ENCODE assay signal across 20 cellular contexts in the genomic region with DNA sequence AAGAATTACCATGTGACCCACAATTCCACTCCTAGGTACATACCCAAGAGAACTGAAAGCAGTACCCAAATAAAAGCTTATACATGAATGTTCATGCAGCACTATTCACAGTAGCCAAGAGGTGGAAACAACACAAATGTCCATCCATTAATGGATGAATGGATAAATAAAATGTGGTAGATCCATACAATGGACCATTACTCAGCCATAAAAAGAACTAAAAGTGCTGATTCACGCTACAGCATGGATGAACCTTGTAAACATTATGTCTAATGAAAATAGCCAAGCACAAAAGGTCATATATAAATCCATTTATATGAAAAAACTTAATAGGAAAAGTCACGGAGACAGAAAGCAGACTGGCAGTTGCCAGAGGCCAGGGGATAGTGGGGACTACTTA. TPM values are rescaled to one million over a fixed set of nuclear protein-coding genes. Genes with fewer than 3 reads are reported as not detected.
DNase-seq lines count a peak whose midpoint lies in the region; ATAC-seq, FAIRE-seq and TF ChIP-seq lines count a peak whose summit lies in the region.
"Had no signal": no experiment of that assay in that cellular context is flagged by ENCODE, and none has a peak within 500 bp of the region (broad histone marks: within the 10 kb centered on the region; RNA-seq: fewer than 3 reads in every experiment).

No MANE protein-coding gene starts in this region.

- FAIRE-seq in endothelial cell of umbilical vein (lab: Jason Lieb, UNC): peak; percentile 8
- FAIRE-seq: GM12891 had no signal

- TF ChIP-seq CTCF in ascending aorta (IDR thresholded peaks at IDR 0.05) (no peak), endothelial cell of umbilical vein (IDR thresholded peaks at IDR 0.05; ENCODE audit: extremely low read depth in 1 of 2, insufficient read depth in 1 of 2, low read depth in 1 of 2, low read length in 2 of 2) (no peak), osteocyte (IDR thresholded peaks at IDR 0.05) (no peak), transverse colon (IDR thresholded peaks at IDR 0.05) (no peak)
- no peak for TF ChIP-seq CTCF in CD8-positive, alpha-beta T cell (IDR thresholded peaks at IDR 0.05)

- no peaks in the 10 kb centered on the region for H3K27me3 Mint-ChIP-seq in osteocyte (ENCODE audit: unreplicated experiment)
- no peaks in the 10 kb centered on the region for H3K27me3 Mint-ChIP-seq in CD8-positive, alpha-beta T cell (ENCODE audit: low read depth)
- H3K27me3 Mint-ChIP-seq: CD4-positive, alpha-beta memory T cell had no signal

- no peak overlapping the region for H2AFZ ChIP-seq in endothelial cell of umbilical vein (ENCODE audit: low read depth, low read length)

- H3K4me3 Mint-ChIP-seq in osteocyte (ENCODE audit: unreplicated experiment): no peak overlapping the region
- H3K4me3 Mint-ChIP-seq in CD8-positive, alpha-beta T cell: no peak overlapping the region
- H3K4me3 Mint-ChIP-seq: CD4-positive, alpha-beta memory T cell had no signal

- CTCF ChIA-PET in endothelial cell of umbilical vein (lab: Charles Lee): no interaction called here
- CTCF ChIA-PET in CD8-positive, alpha-beta T cell (lab: Charles Lee): no interaction called here

- H3K27me3 ChIP-seq in ascending aorta: no peaks in the 10 kb centered on the region
- no peaks in the 10 kb centered on the region for H3K27me3 ChIP-seq in endothelial cell of umbilical vein (ENCODE audit: control insufficient read depth in 2 of 2, insufficient read depth in 2 of 2, low read length in 2 of 2)
- H3K27me3 ChIP-seq in transverse colon: no peaks in the 10 kb centered on the region
- H3K27me3 ChIP-seq in CD8-positive, alpha-beta T cell (ENCODE audit: insufficient read depth, low read length): no peaks in the 10 kb centered on the region
- H3K27me3 ChIP-seq: BLaER1 had no signal

- H3K9me1 ChIP-seq in endothelial cell of umbilical vein (replicated peaks; ENCODE audit: control insufficient read depth, extremely low read depth, insufficient read depth, low read length): no peaks in the 10 kb centered on the region

- H3K4me3 ChIP-seq in ascending aorta (no peak overlapping the region), endothelial cell of umbilical vein (replicated peaks in 1 of 3; ENCODE audit: insufficient read depth in 1 of 3, low read depth in 1 of 3, low read length in 3 of 3) (no peak overlapping the region), transverse colon (no peak overlapping the region)
- no peak overlapping the region for H3K4me3 ChIP-seq in CD8-positive, alpha-beta T cell (ENCODE audit: low read depth, low read length)
- H3K4me3 ChIP-seq: BLaER1 had no signal

- in situ Hi-C loops in transverse colon (cut with MboI; ENCODE audit: low pct_ligation_motif_present in 1 of 4, low pct_unique_long_range_greater_than_20kb in 1 of 4, low sequenced_read_pairs in 3 of 4): loop anchor here in 1 of 4 donors (25.0 kb wide), 1 partner anchor 413 kb away; no protein-coding TSS in a partner anchor

- no peak for TF ChIP-seq EP300 in transverse colon (IDR thresholded peaks at IDR 0.05; ENCODE audit: low read depth)

- ATAC-seq in CD8-positive, alpha-beta T cell: no peak

- H4K20me1 ChIP-seq in endothelial cell of umbilical vein (replicated peaks; ENCODE audit: control insufficient read depth, extremely low read depth, insufficient read depth, low read length): no peaks in the 10 kb centered on the region
- H4K20me1 ChIP-seq: BLaER1 had no signal

- peak overlapping the region; percentile 25 for H3K27ac Mint-ChIP-seq in osteocyte (ENCODE audit: unreplicated experiment)
- H3K27ac Mint-ChIP-seq in CD8-positive, alpha-beta T cell: no peak overlapping the region

- no TSS peak for BruUV-seq in endothelial cell of umbilical vein (replicated peaks; lab: Mats Ljungman, UMichigan)

- intact Hi-C loops in ascending aorta (cut with DNase I) (loop anchor here (5.0 kb wide), 1 partner anchor 52 kb away; no protein-coding TSS in a partner anchor), endothelial cell of umbilical vein (cut with micrococcal nuclease) (no loop called here), transverse colon (cut with DNase I; ENCODE audit: low total_unique reads) (no loop called here)
- intact Hi-C loops in CD8-positive, alpha-beta T cell (cut with DNase I, micrococcal nuclease): no loop called here

- TF ChIP-seq POLR2A in endothelial cell of umbilical vein (IDR thresholded peaks at IDR 0.05; ENCODE audit: low read depth, low read length) (no peak), transverse colon (IDR thresholded peaks at IDR 0.05) (no peak)

- no peaks in the 10 kb centered on the region for H3K9me3 Mint-ChIP-seq in osteocyte (ENCODE audit: unreplicated experiment)
- no peaks in the 10 kb centered on the region for H3K9me3 Mint-ChIP-seq in CD8-positive, alpha-beta T cell
- H3K9me3 Mint-ChIP-seq: CD4-positive, alpha-beta memory T cell had no signal

- no peaks in the 10 kb centered on the region for H3K36me3 Mint-ChIP-seq in osteocyte (ENCODE audit: unreplicated experiment)
- H3K36me3 Mint-ChIP-seq in CD8-positive, alpha-beta T cell: peaks cover 28% of the 10 kb centered on the region

- H3K4me1 Mint-ChIP-seq in osteocyte (ENCODE audit: unreplicated experiment): peaks cover 9% of the 10 kb centered on the region
- H3K4me1 Mint-ChIP-seq in CD8-positive, alpha-beta T cell (ENCODE audit: low read depth): no peaks in the 10 kb centered on the region

- no peak overlapping the region for H3K4me2 ChIP-seq in endothelial cell of umbilical vein (ENCODE audit: insufficient read depth, low read length)
- H3K4me2 ChIP-seq: BLaER1 had no signal

- WGBS in transverse colon (ENCODE audit: low coverage in 1 of 2), 2 donors: 95 to 96% methylated on average over 2 of the region's 2 CpGs

- POLR2A ChIA-PET in endothelial cell of umbilical vein (lab: Charles Lee): no interaction called here
- POLR2A ChIA-PET in CD8-positive, alpha-beta T cell (lab: Charles Lee): no interaction called here

- H3K79me2 ChIP-seq in endothelial cell of umbilical vein (ENCODE audit: control insufficient read depth, insufficient read depth, low read length): no peaks in the 10 kb centered on the region

- dilution Hi-C loops in endothelial cell of umbilical vein (cut with MboI; ENCODE audit: extremely low pct_ligation_motif_present, low sequenced_read_pairs): no loop called here

- no peak overlapping the region for H3K9ac ChIP-seq in endothelial cell of umbilical vein (replicated peaks; ENCODE audit: extremely low read depth, insufficient read depth, low read length)
- H3K9ac ChIP-seq: BLaER1 had no signal

- H3K9me3 ChIP-seq in ascending aorta (no peaks in the 10 kb centered on the region), endothelial cell of umbilical vein (replicated peaks; ENCODE audit: control insufficient read depth, insufficient read depth, low read length) (no peaks in the 10 kb centered on the region), transverse colon (no peaks in the 10 kb centered on the region)
- no peaks in the 10 kb centered on the region for H3K9me3 ChIP-seq in CD8-positive, alpha-beta T cell (ENCODE audit: low read length)
- H3K9me3 ChIP-seq: BLaER1 had no signal

- H3K4me1 ChIP-seq in ascending aorta (peaks cover 4 to 16% of the 10 kb centered on the region in 2 donors), endothelial cell of umbilical vein (ENCODE audit: control insufficient read depth, extremely low read depth, insufficient read depth, low read length) (no peaks in the 10 kb centered on the region), transverse colon (peaks cover 0 to 19% (median 6%) of the 10 kb centered on the region in 4 donors)
- no peaks in the 10 kb centered on the region for H3K4me1 ChIP-seq in CD8-positive, alpha-beta T cell (ENCODE audit: insufficient read depth, low read length)
- H3K4me1 ChIP-seq: BLaER1 had no signal

- H3K27ac ChIP-seq in ascending aorta (peak overlapping the region; percentile 89 to 92), endothelial cell of umbilical vein (ENCODE audit: insufficient read depth, low read depth, low read length) (no peak overlapping the region), transverse colon (peak overlapping the region; percentile 80 to 88 (median 82))
- no peak overlapping the region for H3K27ac ChIP-seq in CD8-positive, alpha-beta T cell (ENCODE audit: low read depth, low read length)
- H3K27ac ChIP-seq: BLaER1 had no signal

- no peak for DNase-seq in ascending aorta (ENCODE audit: low spot score in 2 of 2)
- DNase-seq in endothelial cell of umbilical vein (ENCODE audit: low read depth, low spot score): no peak
- DNase-seq in osteocyte (ENCODE audit: extremely low spot score, unreplicated experiment): no peak
- no peak for DNase-seq in transverse colon
- no peak for DNase-seq in GM19240 (ENCODE audit: insufficient read length, low spot score)
- no peak for DNase-seq in activated naive CD4-positive, alpha-beta T cell treated with Interleukin-2 at 50 U/mL for 16 hours
- no peak for DNase-seq in CD8-positive, alpha-beta T cell
- DNase-seq: Calu3; CD4-positive, alpha-beta memory T cell; DMS53; EL; GOT3; NCI-H1105; NCI-H2081 treated with DMSO at 0.1 percent for 48 hours; NCI-H510A; NCI-H748 treated with DMSO at 0.1 percent for 48 hours; NK-92 treated with Interleukin-12 subunit alpha and Interleukin-12 subunit beta, amount 100 ng/mL, for 24 hours; Right ventricle myocardium superior had no signal

- H3K36me3 ChIP-seq in ascending aorta (no peaks in the 10 kb centered on the region), endothelial cell of umbilical vein (ENCODE audit: control insufficient read depth in 2 of 2, extremely low read depth in 1 of 2, insufficient read depth in 2 of 2, low read length in 2 of 2) (no peaks in the 10 kb centered on the region), transverse colon (no peaks in the 10 kb centered on the region)
- H3K36me3 ChIP-seq in CD8-positive, alpha-beta T cell (ENCODE audit: insufficient read depth, low read length): no peaks in the 10 kb centered on the region

TF ChIP-seq in endothelial cell of umbilical vein, 7 proteins besides CTCF, POLR2A, EP300 and RAD21 (continues in another document):
- TF ChIP-seq MYC (IDR thresholded peaks at IDR 0.05; ENCODE audit: low read depth, low read length) (no peak), JUN (IDR thresholded peaks at IDR 0.05; ENCODE audit: borderline replicate concordance, insufficient read depth, insufficient read length, low read depth) (no peak), FOS (IDR thresholded peaks at IDR 0.05; ENCODE audit: borderline replicate concordance, insufficient read depth, low read length) (no peak)

RNA-seq across cellular contexts. Expression of gene ZFP36L2, which starts 23.6 kb away (rescaled TPM):
- total RNA-seq in ascending aorta: 148 TPM
- 73.4 and 75.9 TPM in 2 replicates for total RNA-seq in endothelial cell of umbilical vein
- polyA plus RNA-seq in endothelial cell of umbilical vein: 13.2 and 14.5 TPM in 2 replicates
- polyA plus RNA-seq in endothelial cell of umbilical vein (2011; cell fraction: cytosol; rRNA removed): 10.2 and 12.1 TPM in 2 replicates
- 15.6 and 20.8 TPM in 2 replicates for polyA plus RNA-seq in endothelial cell of umbilical vein (2011; cell fraction: nucleus; rRNA removed)
- polyA plus RNA-seq in endothelial cell of umbilical vein (2012): 28.9 and 35.9 TPM in 2 replicates
- 6.9 and 10.8 TPM in 2 replicates for polyA minus RNA-seq in endothelial cell of umbilical vein
- polyA minus RNA-seq in endothelial cell of umbilical vein (2011; cell fraction: cytosol; rRNA and poly(A)+ RNA removed): 20.3 TPM
- 11.7 and 17.1 TPM in 2 replicates for polyA minus RNA-seq in endothelial cell of umbilical vein (2011; cell fraction: nucleus; rRNA and poly(A)+ RNA removed)
- 87.9 and 88.0 TPM in 2 replicates for total RNA-seq in osteocyte
- 100 to 1,000 TPM; 114 to 305 (median 208) TPM for total RNA-seq in transverse colon
- total RNA-seq in CD8-positive, alpha-beta T cell: 1,000 to 10,000 TPM; 1,270 to 1,311 TPM

Comparison
In these comparisons a context has a peak if more than half of its experiments do, and no peak if none do; other contexts are left out.
1. H3K27ac ChIP-seq: peak in ascending aorta (2 of 2) and transverse colon (4 of 4); none in endothelial cell of umbilical vein (single experiment) and CD8-positive, alpha-beta T cell (single experiment).